1 cellular context compared by ENCODE assay signal in genomic region chr12:8687846-8688601, GRCh38.
TF ChIP-seq lines count a peak whose summit lies in the region.

No MANE protein-coding gene starts in this region.

TF ChIP-seq in HepG2, 621 proteins besides CTCF, POLR2A, EP300 and RAD21:
- TF ChIP-seq ZSCAN20 (CRISPR knock-in tag; IDR thresholded peaks at IDR 0.05; ENCODE audit: borderline replicate concordance), result no peak
- TF ChIP-seq ZNF205 (CRISPR knock-in tag; IDR thresholded peaks at IDR 0.05), result no peak
- TF ChIP-seq PRMT3 (CRISPR knock-in tag; IDR thresholded peaks at IDR 0.05; ENCODE audit: borderline replicate concordance, low read depth), result no peak
- TF ChIP-seq, protein P1, sequence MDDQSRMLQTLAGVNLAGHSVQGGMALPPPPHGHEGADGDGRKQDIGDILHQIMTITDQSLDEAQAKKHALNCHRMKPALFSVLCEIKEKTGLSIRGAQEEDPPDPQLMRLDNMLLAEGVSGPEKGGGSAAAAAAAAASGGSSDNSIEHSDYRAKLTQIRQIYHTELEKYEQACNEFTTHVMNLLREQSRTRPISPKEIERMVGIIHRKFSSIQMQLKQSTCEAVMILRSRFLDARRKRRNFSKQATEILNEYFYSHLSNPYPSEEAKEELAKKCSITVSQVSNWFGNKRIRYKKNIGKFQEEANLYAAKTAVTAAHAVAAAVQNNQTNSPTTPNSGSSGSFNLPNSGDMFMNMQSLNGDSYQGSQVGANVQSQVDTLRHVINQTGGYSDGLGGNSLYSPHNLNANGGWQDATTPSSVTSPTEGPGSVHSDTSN (CRISPR knock-in tag; IDR thresholded peaks at IDR 0.05; ENCODE audit: borderline replicate concordance), result no peak
- TF ChIP-seq ZNF792 (CRISPR knock-in tag; IDR thresholded peaks at IDR 0.05), result no peak
- TF ChIP-seq HNF4A (CRISPR knock-in tag; IDR thresholded peaks at IDR 0.05), result no peak
- no peak for TF ChIP-seq ZXDC (CRISPR knock-in tag; IDR thresholded peaks at IDR 0.05)
- no peak for TF ChIP-seq POLR2AphosphoS2 (IDR thresholded peaks at IDR 0.05; ENCODE audit: low read depth, low read length)
- TF ChIP-seq RFX1 (IDR thresholded peaks at IDR 0.05), result no peak
- TF ChIP-seq ZNF253 (CRISPR knock-in tag; IDR thresholded peaks at IDR 0.05; ENCODE audit: borderline replicate concordance), result no peak
- TF ChIP-seq, protein P2, sequence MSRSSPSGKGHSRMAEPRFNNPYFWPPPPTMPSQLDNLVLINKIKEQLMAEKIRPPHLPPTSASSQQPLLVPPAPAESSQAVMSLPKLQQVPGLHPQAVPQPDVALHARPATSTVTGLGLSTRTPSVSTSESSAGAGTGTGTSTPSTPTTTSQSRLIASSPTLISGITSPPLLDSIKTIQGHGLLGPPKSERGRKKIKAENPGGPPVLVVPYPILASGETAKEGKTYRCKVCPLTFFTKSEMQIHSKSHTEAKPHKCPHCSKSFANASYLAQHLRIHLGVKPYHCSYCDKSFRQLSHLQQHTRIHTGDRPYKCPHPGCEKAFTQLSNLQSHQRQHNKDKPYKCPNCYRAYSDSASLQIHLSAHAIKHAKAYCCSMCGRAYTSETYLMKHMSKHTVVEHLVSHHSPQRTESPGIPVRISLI (CRISPR knock-in tag; IDR thresholded peaks at IDR 0.05; ENCODE audit: borderline replicate concordance), result no peak
- TF ChIP-seq BCL6 (CRISPR knock-in tag; IDR thresholded peaks at IDR 0.05), result no peak
- no peak for TF ChIP-seq PHB2 (IDR thresholded peaks at IDR 0.05; ENCODE audit: partially characterized antibody)
- no peak for TF ChIP-seq GATAD1 (CRISPR knock-in tag; IDR thresholded peaks at IDR 0.05)
- TF ChIP-seq, protein P3, sequence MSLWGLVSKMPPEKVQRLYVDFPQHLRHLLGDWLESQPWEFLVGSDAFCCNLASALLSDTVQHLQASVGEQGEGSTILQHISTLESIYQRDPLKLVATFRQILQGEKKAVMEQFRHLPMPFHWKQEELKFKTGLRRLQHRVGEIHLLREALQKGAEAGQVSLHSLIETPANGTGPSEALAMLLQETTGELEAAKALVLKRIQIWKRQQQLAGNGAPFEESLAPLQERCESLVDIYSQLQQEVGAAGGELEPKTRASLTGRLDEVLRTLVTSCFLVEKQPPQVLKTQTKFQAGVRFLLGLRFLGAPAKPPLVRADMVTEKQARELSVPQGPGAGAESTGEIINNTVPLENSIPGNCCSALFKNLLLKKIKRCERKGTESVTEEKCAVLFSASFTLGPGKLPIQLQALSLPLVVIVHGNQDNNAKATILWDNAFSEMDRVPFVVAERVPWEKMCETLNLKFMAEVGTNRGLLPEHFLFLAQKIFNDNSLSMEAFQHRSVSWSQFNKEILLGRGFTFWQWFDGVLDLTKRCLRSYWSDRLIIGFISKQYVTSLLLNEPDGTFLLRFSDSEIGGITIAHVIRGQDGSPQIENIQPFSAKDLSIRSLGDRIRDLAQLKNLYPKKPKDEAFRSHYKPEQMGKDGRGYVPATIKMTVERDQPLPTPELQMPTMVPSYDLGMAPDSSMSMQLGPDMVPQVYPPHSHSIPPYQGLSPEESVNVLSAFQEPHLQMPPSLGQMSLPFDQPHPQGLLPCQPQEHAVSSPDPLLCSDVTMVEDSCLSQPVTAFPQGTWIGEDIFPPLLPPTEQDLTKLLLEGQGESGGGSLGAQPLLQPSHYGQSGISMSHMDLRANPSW (CRISPR knock-in tag; IDR thresholded peaks at IDR 0.05; ENCODE audit: borderline replicate concordance), result no peak
- TF ChIP-seq, protein P4, sequence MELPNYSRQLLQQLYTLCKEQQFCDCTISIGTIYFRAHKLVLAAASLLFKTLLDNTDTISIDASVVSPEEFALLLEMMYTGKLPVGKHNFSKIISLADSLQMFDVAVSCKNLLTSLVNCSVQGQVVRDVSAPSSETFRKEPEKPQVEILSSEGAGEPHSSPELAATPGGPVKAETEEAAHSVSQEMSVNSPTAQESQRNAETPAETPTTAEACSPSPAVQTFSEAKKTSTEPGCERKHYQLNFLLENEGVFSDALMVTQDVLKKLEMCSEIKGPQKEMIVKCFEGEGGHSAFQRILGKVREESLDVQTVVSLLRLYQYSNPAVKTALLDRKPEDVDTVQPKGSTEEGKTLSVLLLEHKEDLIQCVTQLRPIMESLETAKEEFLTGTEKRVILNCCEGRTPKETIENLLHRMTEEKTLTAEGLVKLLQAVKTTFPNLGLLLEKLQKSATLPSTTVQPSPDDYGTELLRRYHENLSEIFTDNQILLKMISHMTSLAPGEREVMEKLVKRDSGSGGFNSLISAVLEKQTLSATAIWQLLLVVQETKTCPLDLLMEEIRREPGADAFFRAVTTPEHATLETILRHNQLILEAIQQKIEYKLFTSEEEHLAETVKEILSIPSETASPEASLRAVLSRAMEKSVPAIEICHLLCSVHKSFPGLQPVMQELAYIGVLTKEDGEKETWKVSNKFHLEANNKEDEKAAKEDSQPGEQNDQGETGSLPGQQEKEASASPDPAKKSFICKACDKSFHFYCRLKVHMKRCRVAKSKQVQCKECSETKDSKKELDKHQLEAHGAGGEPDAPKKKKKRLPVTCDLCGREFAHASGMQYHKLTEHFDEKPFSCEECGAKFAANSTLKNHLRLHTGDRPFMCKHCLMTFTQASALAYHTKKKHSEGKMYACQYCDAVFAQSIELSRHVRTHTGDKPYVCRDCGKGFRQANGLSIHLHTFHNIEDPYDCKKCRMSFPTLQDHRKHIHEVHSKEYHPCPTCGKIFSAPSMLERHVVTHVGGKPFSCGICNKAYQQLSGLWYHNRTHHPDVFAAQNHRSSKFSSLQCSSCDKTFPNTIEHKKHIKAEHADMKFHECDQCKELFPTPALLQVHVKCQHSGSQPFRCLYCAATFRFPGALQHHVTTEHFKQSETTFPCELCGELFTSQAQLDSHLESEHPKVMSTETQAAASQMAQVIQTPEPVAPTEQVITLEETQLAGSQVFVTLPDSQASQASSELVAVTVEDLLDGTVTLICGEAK (IDR thresholded peaks at IDR 0.05), result no peak
- TF ChIP-seq, protein P4 (CRISPR knock-in tag; IDR thresholded peaks at IDR 0.05), result no peak
- TF ChIP-seq DNMT3B (CRISPR knock-in tag; conservative IDR thresholded peaks at IDR 0.05), result no peak
- TF ChIP-seq ZNF264 (CRISPR knock-in tag; IDR thresholded peaks at IDR 0.05), result no peak
- no peak for TF ChIP-seq ZNF615 (CRISPR knock-in tag; IDR thresholded peaks at IDR 0.05; ENCODE audit: borderline replicate concordance)
- no peak for TF ChIP-seq ZNF83 (CRISPR knock-in tag; IDR thresholded peaks at IDR 0.05; ENCODE audit: borderline replicate concordance)
